29 cellular contexts compared by ENCODE assay signal in genomic region chr4:3787489-3788365, GRCh38.
"Had no signal": no experiment of that assay in that cellular context is flagged by ENCODE, and none has a peak within 500 bp of the region (broad histone marks: within the 10 kb centered on the region; RNA-seq: fewer than 3 reads in every experiment).

No MANE protein-coding gene starts in this region.

- H3K4me1 Mint-ChIP-seq: central memory CD8-positive, alpha-beta T cell had no signal

- DNase-seq: activated CD4-positive, alpha-beta T cell treated with anti-CD3 and anti-CD28 coated beads for 48 hours; activated CD4-positive, alpha-beta T cell treated with anti-CD3 and anti-CD28 coated beads, Interleukin-2, amount 50 U/mL, for 4 hours; activated CD4-positive, CD25-positive, alpha-beta regulatory T cell treated with anti-CD3 and anti-CD28 coated beads, Interleukin-2, amount 50 U/mL, for 72 hours; activated CD8-positive, alpha-beta memory T cell treated with anti-CD3 and anti-CD28 coated beads, Interleukin-2, amount 50 U/mL, for 48 hours; activated CD8-positive, alpha-beta T cell treated with anti-CD3 and anti-CD28 coated beads, Interleukin-2, amount 10 ng/mL, durations not matched to agents 7 days and 5 days; activated naive CD4-positive, alpha-beta T cell; activated T-cell treated with anti-CD3 and anti-CD28 coated beads, Interleukin-2, amount 50 U/mL, for 1 hour; amygdala; MM.1S; NCI-H1105; NCI-H1436; NCI-H1694 treated with DMSO at 0.1 percent for 48 hours; NCI-H2081; NCI-H510A treated with DMSO at 0.1 percent for 48 hours; NCI-H69; NK-92 treated with Interleukin-12 subunit alpha and Interleukin-12 subunit beta, amount 100 ng/mL, for 24 hours; OCI-M1; Peyer's patch; SHP77; SW 1271 had no signal

- H3K27ac ChIP-seq: Peyer's patch, RWPE1, SJSA1 had no signal

- ATAC-seq: activated CD8-positive, alpha-beta T cell treated with anti-CD3 and anti-CD28 coated beads, Interleukin-2, amount 10 ng/mL, durations not matched to agents 7 days and 5 days; SK-N-SH treated with all-trans-retinoic acid at 6 μM for 48 hours; WTC11 had no signal

- H3K9me3 Mint-ChIP-seq: central memory CD8-positive, alpha-beta T cell; T-helper 1 cell treated with Interleukin-12 subunit alpha and Interleukin-12 subunit beta and Interleukin-4 antibody, amounts not matched to agents 30 μg/mL and 1 μg/mL, for 36 hours; WTC11 had no signal

- H3K36me3 Mint-ChIP-seq: activated naive CD8-positive, alpha-beta T cell; brain; WTC11 had no signal

- FAIRE-seq: astrocyte had no signal

- H3K27ac Mint-ChIP-seq: activated CD8-positive, alpha-beta T cell treated with anti-CD3 and anti-CD28 coated beads, Interleukin-2, amount 10 ng/mL, durations not matched to agents 7 days and 5 days; activated naive CD8-positive, alpha-beta T cell; T-helper 1 cell treated with Interleukin-12 subunit alpha and Interleukin-12 subunit beta and Interleukin-4 antibody, amounts not matched to agents 30 μg/mL and 1 μg/mL, for 36 hours; WTC11 had no signal

- H3K4me3 Mint-ChIP-seq: activated CD8-positive, alpha-beta T cell treated with anti-CD3 and anti-CD28 coated beads, Interleukin-2, amount 10 ng/mL, durations not matched to agents 7 days and 5 days; activated naive CD8-positive, alpha-beta T cell; brain; central memory CD8-positive, alpha-beta T cell; T-helper 1 cell treated with Interleukin-12 subunit alpha and Interleukin-12 subunit beta and Interleukin-4 antibody, amounts not matched to agents 30 μg/mL and 1 μg/mL, for 36 hours; WTC11 had no signal
